ENCODE assay signal across 1 cellular context in the genomic region with DNA sequence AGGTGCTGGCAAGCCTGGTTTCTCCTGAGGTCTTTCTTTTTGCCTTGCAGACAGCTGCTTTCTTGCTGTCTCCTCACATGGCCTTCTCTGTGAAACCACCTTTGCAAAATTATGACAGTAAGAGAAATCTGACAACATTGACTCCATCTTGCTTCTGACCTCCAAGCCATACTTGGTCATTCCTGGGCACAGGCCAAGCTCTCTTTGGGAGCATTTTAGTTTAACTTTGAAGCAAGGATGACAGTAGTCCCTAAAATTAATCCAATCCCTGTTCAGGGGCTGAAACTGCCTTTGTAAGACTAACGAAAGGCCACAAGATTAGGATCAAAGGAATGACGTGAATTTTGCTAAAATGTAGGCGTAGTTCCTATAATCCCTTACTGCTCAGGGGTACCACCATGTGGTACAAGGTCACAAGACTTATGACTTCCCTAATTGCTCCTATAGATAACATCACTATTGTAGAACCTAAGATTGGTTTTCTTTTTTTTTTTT.
TF ChIP-seq lines count a peak whose summit lies in the region.

No MANE protein-coding gene starts in this region.

TF ChIP-seq in K562, 482 proteins besides CTCF, POLR2A, EP300 and RAD21 (continued from another document and continues in another):
- TF ChIP-seq, protein P1, sequence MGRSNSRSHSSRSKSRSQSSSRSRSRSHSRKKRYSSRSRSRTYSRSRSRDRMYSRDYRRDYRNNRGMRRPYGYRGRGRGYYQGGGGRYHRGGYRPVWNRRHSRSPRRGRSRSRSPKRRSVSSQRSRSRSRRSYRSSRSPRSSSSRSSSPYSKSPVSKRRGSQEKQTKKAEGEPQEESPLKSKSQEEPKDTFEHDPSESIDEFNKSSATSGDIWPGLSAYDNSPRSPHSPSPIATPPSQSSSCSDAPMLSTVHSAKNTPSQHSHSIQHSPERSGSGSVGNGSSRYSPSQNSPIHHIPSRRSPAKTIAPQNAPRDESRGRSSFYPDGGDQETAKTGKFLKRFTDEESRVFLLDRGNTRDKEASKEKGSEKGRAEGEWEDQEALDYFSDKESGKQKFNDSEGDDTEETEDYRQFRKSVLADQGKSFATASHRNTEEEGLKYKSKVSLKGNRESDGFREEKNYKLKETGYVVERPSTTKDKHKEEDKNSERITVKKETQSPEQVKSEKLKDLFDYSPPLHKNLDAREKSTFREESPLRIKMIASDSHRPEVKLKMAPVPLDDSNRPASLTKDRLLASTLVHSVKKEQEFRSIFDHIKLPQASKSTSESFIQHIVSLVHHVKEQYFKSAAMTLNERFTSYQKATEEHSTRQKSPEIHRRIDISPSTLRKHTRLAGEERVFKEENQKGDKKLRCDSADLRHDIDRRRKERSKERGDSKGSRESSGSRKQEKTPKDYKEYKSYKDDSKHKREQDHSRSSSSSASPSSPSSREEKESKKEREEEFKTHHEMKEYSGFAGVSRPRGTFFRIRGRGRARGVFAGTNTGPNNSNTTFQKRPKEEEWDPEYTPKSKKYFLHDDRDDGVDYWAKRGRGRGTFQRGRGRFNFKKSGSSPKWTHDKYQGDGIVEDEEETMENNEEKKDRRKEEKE (IDR thresholded peaks at IDR 0.05; ENCODE audit: borderline replicate concordance in 1 of 2, control insufficient read depth in 1 of 2, low read depth in 2 of 2, low read length in 1 of 2): no peak
- no peak for TF ChIP-seq PML (IDR thresholded peaks at IDR 0.05; ENCODE audit: low read length)
- TF ChIP-seq, protein P2, sequence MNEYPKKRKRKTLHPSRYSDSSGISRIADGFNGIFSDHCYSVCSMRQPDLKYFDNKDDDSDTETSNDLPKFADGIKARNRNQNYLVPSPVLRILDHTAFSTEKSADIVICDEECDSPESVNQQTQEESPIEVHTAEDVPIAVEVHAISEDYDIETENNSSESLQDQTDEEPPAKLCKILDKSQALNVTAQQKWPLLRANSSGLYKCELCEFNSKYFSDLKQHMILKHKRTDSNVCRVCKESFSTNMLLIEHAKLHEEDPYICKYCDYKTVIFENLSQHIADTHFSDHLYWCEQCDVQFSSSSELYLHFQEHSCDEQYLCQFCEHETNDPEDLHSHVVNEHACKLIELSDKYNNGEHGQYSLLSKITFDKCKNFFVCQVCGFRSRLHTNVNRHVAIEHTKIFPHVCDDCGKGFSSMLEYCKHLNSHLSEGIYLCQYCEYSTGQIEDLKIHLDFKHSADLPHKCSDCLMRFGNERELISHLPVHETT (CRISPR knock-in tag; conservative IDR thresholded peaks at IDR 0.05 in 1 of 2, IDR thresholded peaks at IDR 0.05 in 1 of 2): peak in 1 of 2 experiments; percentile 88; a peak in 2 of 4 replicates
- TF ChIP-seq TAF9B (IDR thresholded peaks at IDR 0.05; ENCODE audit: partially characterized antibody): no peak
- no peak for TF ChIP-seq POU5F1 (IDR thresholded peaks at IDR 0.05; ENCODE audit: borderline replicate concordance, low read depth, low read length, partially characterized antibody)
- no peak for TF ChIP-seq PURB (CRISPR knock-in tag; IDR thresholded peaks at IDR 0.05; ENCODE audit: low read depth)
- no peak; the same call in 1 of the 2 replicates for TF ChIP-seq ATF7 (IDR thresholded peaks at IDR 0.05)
- 0 out of 2 replicates have a peak, but pooled peaks have one; percentile 54 for TF ChIP-seq TEAD2 (tag; IDR thresholded peaks at IDR 0.05)
- TF ChIP-seq, protein P3, sequence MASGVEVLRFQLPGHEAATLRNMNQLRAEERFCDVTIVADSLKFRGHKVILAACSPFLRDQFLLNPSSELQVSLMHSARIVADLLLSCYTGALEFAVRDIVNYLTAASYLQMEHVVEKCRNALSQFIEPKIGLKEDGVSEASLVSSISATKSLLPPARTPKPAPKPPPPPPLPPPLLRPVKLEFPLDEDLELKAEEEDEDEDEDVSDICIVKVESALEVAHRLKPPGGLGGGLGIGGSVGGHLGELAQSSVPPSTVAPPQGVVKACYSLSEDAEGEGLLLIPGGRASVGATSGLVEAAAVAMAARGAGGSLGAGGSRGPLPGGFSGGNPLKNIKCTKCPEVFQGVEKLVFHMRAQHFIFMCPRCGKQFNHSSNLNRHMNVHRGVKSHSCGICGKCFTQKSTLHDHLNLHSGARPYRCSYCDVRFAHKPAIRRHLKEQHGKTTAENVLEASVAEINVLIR (CRISPR knock-in tag; IDR thresholded peaks at IDR 0.05): peak; percentile 70; the same call in 1 of the 2 replicates
- TF ChIP-seq, protein P4, sequence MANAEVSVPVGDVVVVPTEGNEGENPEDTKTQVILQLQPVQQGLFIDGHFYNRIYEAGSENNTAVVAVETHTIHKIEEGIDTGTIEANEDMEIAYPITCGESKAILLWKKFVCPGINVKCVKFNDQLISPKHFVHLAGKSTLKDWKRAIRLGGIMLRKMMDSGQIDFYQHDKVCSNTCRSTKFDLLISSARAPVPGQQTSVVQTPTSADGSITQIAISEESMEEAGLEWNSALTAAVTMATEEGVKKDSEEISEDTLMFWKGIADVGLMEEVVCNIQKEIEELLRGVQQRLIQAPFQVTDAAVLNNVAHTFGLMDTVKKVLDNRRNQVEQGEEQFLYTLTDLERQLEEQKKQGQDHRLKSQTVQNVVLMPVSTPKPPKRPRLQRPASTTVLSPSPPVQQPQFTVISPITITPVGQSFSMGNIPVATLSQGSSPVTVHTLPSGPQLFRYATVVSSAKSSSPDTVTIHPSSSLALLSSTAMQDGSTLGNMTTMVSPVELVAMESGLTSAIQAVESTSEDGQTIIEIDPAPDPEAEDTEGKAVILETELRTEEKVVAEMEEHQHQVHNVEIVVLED (CRISPR knock-in tag; IDR thresholded peaks at IDR 0.05): peak; percentile 62; the same call in 1 of the 2 replicates
- TF ChIP-seq PYGO2 (tag; IDR thresholded peaks at IDR 0.05): peak; percentile 93
- no peak for TF ChIP-seq ARID2 (IDR thresholded peaks at IDR 0.05)
- no peak for TF ChIP-seq ESRRA (IDR thresholded peaks at IDR 0.05; ENCODE audit: borderline replicate concordance, low read depth)
- no peak for TF ChIP-seq TAF15 (IDR thresholded peaks at IDR 0.05; ENCODE audit: low read depth, low read length)
- no peak for TF ChIP-seq BMI1 (IDR thresholded peaks at IDR 0.05; ENCODE audit: low read length)
- TF ChIP-seq, protein P5, sequence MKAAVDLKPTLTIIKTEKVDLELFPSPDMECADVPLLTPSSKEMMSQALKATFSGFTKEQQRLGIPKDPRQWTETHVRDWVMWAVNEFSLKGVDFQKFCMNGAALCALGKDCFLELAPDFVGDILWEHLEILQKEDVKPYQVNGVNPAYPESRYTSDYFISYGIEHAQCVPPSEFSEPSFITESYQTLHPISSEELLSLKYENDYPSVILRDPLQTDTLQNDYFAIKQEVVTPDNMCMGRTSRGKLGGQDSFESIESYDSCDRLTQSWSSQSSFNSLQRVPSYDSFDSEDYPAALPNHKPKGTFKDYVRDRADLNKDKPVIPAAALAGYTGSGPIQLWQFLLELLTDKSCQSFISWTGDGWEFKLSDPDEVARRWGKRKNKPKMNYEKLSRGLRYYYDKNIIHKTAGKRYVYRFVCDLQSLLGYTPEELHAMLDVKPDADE (conservative IDR thresholded peaks at IDR 0.05; ENCODE audit: control insufficient read depth, low read depth, low read length): no peak
- no peak for TF ChIP-seq SP1 (CRISPR knock-in tag; IDR thresholded peaks at IDR 0.05)
- TF ChIP-seq PHF20 (IDR thresholded peaks at IDR 0.05; ENCODE audit: partially characterized antibody): no peak
- TF ChIP-seq, protein P6, sequence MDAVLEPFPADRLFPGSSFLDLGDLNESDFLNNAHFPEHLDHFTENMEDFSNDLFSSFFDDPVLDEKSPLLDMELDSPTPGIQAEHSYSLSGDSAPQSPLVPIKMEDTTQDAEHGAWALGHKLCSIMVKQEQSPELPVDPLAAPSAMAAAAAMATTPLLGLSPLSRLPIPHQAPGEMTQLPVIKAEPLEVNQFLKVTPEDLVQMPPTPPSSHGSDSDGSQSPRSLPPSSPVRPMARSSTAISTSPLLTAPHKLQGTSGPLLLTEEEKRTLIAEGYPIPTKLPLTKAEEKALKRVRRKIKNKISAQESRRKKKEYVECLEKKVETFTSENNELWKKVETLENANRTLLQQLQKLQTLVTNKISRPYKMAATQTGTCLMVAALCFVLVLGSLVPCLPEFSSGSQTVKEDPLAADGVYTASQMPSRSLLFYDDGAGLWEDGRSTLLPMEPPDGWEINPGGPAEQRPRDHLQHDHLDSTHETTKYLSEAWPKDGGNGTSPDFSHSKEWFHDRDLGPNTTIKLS (IDR thresholded peaks at IDR 0.05; ENCODE audit: borderline replicate concordance, low read depth): no peak
- TF ChIP-seq XRCC5 (IDR thresholded peaks at IDR 0.05; ENCODE audit: low read depth, low read length): no peak
- no peak for TF ChIP-seq GABPB1 (CRISPR knock-in tag; IDR thresholded peaks at IDR 0.05)
- no peak for TF ChIP-seq ZNF212 (CRISPR knock-in tag; IDR thresholded peaks at IDR 0.05)
- no peak for TF ChIP-seq ZNF23 (CRISPR knock-in tag; IDR thresholded peaks at IDR 0.05)
- TF ChIP-seq ZNF184 (CRISPR knock-in tag; IDR thresholded peaks at IDR 0.05): no peak
- no peak for TF ChIP-seq ELF4 (CRISPR knock-in tag; IDR thresholded peaks at IDR 0.05)
- peak; percentile 92 for TF ChIP-seq PTRF (tag; IDR thresholded peaks at IDR 0.05)
- no peak for TF ChIP-seq SMARCB1 (IDR thresholded peaks at IDR 0.05; ENCODE audit: insufficient read length, low read depth)
- TF ChIP-seq, protein P7, sequence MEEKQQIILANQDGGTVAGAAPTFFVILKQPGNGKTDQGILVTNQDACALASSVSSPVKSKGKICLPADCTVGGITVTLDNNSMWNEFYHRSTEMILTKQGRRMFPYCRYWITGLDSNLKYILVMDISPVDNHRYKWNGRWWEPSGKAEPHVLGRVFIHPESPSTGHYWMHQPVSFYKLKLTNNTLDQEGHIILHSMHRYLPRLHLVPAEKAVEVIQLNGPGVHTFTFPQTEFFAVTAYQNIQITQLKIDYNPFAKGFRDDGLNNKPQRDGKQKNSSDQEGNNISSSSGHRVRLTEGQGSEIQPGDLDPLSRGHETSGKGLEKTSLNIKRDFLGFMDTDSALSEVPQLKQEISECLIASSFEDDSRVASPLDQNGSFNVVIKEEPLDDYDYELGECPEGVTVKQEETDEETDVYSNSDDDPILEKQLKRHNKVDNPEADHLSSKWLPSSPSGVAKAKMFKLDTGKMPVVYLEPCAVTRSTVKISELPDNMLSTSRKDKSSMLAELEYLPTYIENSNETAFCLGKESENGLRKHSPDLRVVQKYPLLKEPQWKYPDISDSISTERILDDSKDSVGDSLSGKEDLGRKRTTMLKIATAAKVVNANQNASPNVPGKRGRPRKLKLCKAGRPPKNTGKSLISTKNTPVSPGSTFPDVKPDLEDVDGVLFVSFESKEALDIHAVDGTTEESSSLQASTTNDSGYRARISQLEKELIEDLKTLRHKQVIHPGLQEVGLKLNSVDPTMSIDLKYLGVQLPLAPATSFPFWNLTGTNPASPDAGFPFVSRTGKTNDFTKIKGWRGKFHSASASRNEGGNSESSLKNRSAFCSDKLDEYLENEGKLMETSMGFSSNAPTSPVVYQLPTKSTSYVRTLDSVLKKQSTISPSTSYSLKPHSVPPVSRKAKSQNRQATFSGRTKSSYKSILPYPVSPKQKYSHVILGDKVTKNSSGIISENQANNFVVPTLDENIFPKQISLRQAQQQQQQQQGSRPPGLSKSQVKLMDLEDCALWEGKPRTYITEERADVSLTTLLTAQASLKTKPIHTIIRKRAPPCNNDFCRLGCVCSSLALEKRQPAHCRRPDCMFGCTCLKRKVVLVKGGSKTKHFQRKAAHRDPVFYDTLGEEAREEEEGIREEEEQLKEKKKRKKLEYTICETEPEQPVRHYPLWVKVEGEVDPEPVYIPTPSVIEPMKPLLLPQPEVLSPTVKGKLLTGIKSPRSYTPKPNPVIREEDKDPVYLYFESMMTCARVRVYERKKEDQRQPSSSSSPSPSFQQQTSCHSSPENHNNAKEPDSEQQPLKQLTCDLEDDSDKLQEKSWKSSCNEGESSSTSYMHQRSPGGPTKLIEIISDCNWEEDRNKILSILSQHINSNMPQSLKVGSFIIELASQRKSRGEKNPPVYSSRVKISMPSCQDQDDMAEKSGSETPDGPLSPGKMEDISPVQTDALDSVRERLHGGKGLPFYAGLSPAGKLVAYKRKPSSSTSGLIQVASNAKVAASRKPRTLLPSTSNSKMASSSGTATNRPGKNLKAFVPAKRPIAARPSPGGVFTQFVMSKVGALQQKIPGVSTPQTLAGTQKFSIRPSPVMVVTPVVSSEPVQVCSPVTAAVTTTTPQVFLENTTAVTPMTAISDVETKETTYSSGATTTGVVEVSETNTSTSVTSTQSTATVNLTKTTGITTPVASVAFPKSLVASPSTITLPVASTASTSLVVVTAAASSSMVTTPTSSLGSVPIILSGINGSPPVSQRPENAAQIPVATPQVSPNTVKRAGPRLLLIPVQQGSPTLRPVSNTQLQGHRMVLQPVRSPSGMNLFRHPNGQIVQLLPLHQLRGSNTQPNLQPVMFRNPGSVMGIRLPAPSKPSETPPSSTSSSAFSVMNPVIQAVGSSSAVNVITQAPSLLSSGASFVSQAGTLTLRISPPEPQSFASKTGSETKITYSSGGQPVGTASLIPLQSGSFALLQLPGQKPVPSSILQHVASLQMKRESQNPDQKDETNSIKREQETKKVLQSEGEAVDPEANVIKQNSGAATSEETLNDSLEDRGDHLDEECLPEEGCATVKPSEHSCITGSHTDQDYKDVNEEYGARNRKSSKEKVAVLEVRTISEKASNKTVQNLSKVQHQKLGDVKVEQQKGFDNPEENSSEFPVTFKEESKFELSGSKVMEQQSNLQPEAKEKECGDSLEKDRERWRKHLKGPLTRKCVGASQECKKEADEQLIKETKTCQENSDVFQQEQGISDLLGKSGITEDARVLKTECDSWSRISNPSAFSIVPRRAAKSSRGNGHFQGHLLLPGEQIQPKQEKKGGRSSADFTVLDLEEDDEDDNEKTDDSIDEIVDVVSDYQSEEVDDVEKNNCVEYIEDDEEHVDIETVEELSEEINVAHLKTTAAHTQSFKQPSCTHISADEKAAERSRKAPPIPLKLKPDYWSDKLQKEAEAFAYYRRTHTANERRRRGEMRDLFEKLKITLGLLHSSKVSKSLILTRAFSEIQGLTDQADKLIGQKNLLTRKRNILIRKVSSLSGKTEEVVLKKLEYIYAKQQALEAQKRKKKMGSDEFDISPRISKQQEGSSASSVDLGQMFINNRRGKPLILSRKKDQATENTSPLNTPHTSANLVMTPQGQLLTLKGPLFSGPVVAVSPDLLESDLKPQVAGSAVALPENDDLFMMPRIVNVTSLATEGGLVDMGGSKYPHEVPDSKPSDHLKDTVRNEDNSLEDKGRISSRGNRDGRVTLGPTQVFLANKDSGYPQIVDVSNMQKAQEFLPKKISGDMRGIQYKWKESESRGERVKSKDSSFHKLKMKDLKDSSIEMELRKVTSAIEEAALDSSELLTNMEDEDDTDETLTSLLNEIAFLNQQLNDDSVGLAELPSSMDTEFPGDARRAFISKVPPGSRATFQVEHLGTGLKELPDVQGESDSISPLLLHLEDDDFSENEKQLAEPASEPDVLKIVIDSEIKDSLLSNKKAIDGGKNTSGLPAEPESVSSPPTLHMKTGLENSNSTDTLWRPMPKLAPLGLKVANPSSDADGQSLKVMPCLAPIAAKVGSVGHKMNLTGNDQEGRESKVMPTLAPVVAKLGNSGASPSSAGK (IDR thresholded peaks at IDR 0.05): no peak
- no peak for TF ChIP-seq ZNF830 (CRISPR knock-in tag; IDR thresholded peaks at IDR 0.05)
- TF ChIP-seq PHB2 (IDR thresholded peaks at IDR 0.05; ENCODE audit: low read depth): no peak
- no peak for TF ChIP-seq PRMT5 (CRISPR knock-in tag; IDR thresholded peaks at IDR 0.05)
- no peak for TF ChIP-seq CBX1 (IDR thresholded peaks at IDR 0.05; ENCODE audit: low read depth)
- 0 out of 2 replicates have a peak, but pooled peaks have one; percentile 32 for TF ChIP-seq CXXC5 (CRISPR knock-in tag; IDR thresholded peaks at IDR 0.05)
